9 cellular contexts compared by ENCODE assay signal in the genomic region with DNA sequence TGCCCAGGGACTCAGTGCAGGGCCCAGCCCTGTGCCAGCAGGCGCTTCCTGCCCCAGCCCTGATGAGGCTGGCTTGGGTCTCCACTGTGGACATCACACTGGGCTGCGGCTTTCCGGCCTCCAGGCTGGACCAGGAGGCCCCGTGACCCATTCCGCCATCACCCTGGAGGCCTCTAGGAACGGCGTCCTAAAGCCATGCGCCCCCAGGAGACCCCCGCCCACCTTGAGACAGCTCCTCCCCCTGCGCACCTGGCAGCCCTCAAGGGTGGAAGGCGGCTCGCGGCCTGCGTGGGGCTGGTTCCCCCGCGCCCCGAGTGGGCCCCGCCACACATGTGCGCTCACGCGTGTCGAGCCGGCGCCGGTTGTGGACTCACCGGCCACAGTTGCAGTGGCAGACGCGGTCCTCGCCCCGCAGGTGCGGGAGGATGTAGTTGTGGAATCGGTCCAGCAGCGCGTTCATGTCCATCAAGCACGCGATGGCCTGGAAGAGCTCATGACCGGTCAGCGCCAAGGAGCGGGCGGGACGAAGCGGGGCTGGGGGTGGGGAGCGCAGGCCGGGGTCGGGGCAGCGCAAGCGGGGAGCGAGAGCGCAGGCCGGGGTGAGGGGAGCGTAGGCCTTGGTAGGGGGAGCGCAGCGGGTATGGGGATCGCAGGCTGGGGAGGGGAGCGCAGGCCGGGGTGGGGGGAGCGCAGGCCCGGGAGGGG. TPM values are rescaled to one million over a fixed set of nuclear protein-coding genes. Genes with fewer than 3 reads are reported as not detected.
DNase-seq lines count a peak whose midpoint lies in the region; ATAC-seq and TF ChIP-seq lines count a peak whose summit lies in the region.
"Had no signal": no experiment of that assay in that cellular context is flagged by ENCODE, and none has a peak within 500 bp of the region (broad histone marks: within the 10 kb centered on the region; RNA-seq: fewer than 3 reads in every experiment).

No MANE protein-coding gene starts in this region.

- no peak for TF ChIP-seq POLR2A in right lobe of liver (IDR thresholded peaks at IDR 0.05)

- peaks cover 0 to 5% (median 0%) of the 10 kb centered on the region in 4 donors for H3K4me1 ChIP-seq in right lobe of liver
- H3K4me1 ChIP-seq in tibial artery, result peaks cover 0 to 27% (median 14%) of the 10 kb centered on the region in 4 donors

- TF ChIP-seq CTCF in right lobe of liver (IDR thresholded peaks at IDR 0.05) (no peak), tibial artery (IDR thresholded peaks at IDR 0.05) (no peak)

- H3K36me3 ChIP-seq in right lobe of liver, result peaks cover 0 to 18% (median 0%) of the 10 kb centered on the region in 4 donors
- peaks cover 0 to 47% (median 27%) of the 10 kb centered on the region in 3 donors for H3K36me3 ChIP-seq in tibial artery

- H3K27ac Mint-ChIP-seq in activated CD8-positive, alpha-beta memory T cell treated with anti-CD3 and anti-CD28 coated beads, Interleukin-2, amount 10 ng/mL, durations not matched to agents 7 days and 5 days, result no peak overlapping the region

- intact Hi-C loops in right lobe of liver (cut with DNase I), result no loop called here
- intact Hi-C loops in tibial artery (cut with DNase I; ENCODE audit: low total_unique reads), result no loop called here

- no peaks in the 10 kb centered on the region for H3K27me3 ChIP-seq in right lobe of liver
- H3K27me3 ChIP-seq in tibial artery, result no peaks in the 10 kb centered on the region

- 32% methylated on average over 30 of the region's 58 CpGs for WGBS in right lobe of liver (ENCODE audit: insufficient coverage, low coverage, low lambda C conversion rate, missing lambda C conversion rate)

- H3K27me3 Mint-ChIP-seq in activated CD8-positive, alpha-beta memory T cell treated with anti-CD3 and anti-CD28 coated beads, Interleukin-2, amount 10 ng/mL, durations not matched to agents 7 days and 5 days, result no peaks in the 10 kb centered on the region

- H3K9me3 Mint-ChIP-seq in activated CD8-positive, alpha-beta memory T cell treated with anti-CD3 and anti-CD28 coated beads, Interleukin-2, amount 10 ng/mL, durations not matched to agents 7 days and 5 days (ENCODE audit: low read depth), result no peaks in the 10 kb centered on the region

- H3K4me3 ChIP-seq in right lobe of liver, result peak overlapping the region in 2 of 3 donors; percentile 18 to 44
- H3K4me3 ChIP-seq in tibial artery, result peak overlapping the region; percentile 62 to 77

- ATAC-seq in activated CD8-positive, alpha-beta memory T cell treated with anti-CD3 and anti-CD28 coated beads, Interleukin-2, amount 10 ng/mL, durations not matched to agents 7 days and 5 days, result no peak
- no peak for ATAC-seq in right lobe of liver
- no peak for ATAC-seq in GM18909 (IDR thresholded peaks at IDR 0.05; ENCODE audit: poor library complexity, unreplicated experiment)
- no peak for ATAC-seq in HG03159 (IDR thresholded peaks at IDR 0.05; ENCODE audit: unreplicated experiment)
- ATAC-seq in HG03342 (IDR thresholded peaks at IDR 0.05; ENCODE audit: unreplicated experiment), result no peak

- H3K4me3 Mint-ChIP-seq in activated CD8-positive, alpha-beta memory T cell treated with anti-CD3 and anti-CD28 coated beads, Interleukin-2, amount 10 ng/mL, durations not matched to agents 7 days and 5 days, result no peak overlapping the region

- DNase-seq in activated CD8-positive, alpha-beta memory T cell treated with anti-CD3 and anti-CD28 coated beads, Interleukin-2, amount 50 U/mL, for 48 hours, result peak; percentile 56
- DNase-seq in activated CD8-positive, alpha-beta memory T cell treated with anti-CD3 and anti-CD28 coated beads, Interleukin-2, amount 10 ng/mL, durations not matched to agents 7 days and 5 days, result no peak
- DNase-seq in cerebellum (ENCODE audit: low spot score) (peak; percentile 65), right lobe of liver (peak in 1 of 3 donors; percentile 54), tibial artery (no peak)
- DNase-seq: SIG-M5 had no signal

- H3K4me1 Mint-ChIP-seq in activated CD8-positive, alpha-beta memory T cell treated with anti-CD3 and anti-CD28 coated beads, Interleukin-2, amount 10 ng/mL, durations not matched to agents 7 days and 5 days, result no peaks in the 10 kb centered on the region

- CTCF ChIA-PET in activated CD8-positive, alpha-beta memory T cell treated with anti-CD3 and anti-CD28 coated beads, Interleukin-2, amount 10 ng/mL, durations not matched to agents 7 days and 5 days (lab: Charles Lee), result no interaction called here

- H3K36me3 Mint-ChIP-seq in activated CD8-positive, alpha-beta memory T cell treated with anti-CD3 and anti-CD28 coated beads, Interleukin-2, amount 10 ng/mL, durations not matched to agents 7 days and 5 days, result peaks cover 5% of the 10 kb centered on the region

- H3K27ac ChIP-seq in right lobe of liver (no peak overlapping the region), tibial artery (peak overlapping the region; percentile 59 to 78)

- H3K9me3 ChIP-seq in right lobe of liver (no peaks in the 10 kb centered on the region), tibial artery (no peaks in the 10 kb centered on the region)

RNA-seq across cellular contexts. Expression of gene TMEM240, which starts 1.0 kb away (rescaled TPM):
- total RNA-seq in activated CD8-positive, alpha-beta memory T cell treated with anti-CD3 and anti-CD28 coated beads, Interleukin-2, amount 10 ng/mL, durations not matched to agents 7 days and 5 days, result under 1 TPM; 0.38 to 0.61 TPM
- total RNA-seq in cerebellum, result 8.8 TPM
- total RNA-seq in right lobe of liver, result under 1 TPM in 1 of 6 experiments, not detected in 5; 0.40 TPM

RNA-seq across cellular contexts. Expression of gene ATAD3A, which starts 27.5 kb away (rescaled TPM):
- 10 to 100 TPM; 45.1 to 58.9 TPM for total RNA-seq in activated CD8-positive, alpha-beta memory T cell treated with anti-CD3 and anti-CD28 coated beads, Interleukin-2, amount 10 ng/mL, durations not matched to agents 7 days and 5 days
- total RNA-seq in cerebellum (8.7 TPM), right lobe of liver (10 to 100 TPM; 10.8 to 31.7 (median 13.1) TPM)

RNA-seq across cellular contexts. Expression of gene SSU72, which starts 35.2 kb away (rescaled TPM):
- 100 to 1,000 TPM; 114 to 132 TPM for total RNA-seq in activated CD8-positive, alpha-beta memory T cell treated with anti-CD3 and anti-CD28 coated beads, Interleukin-2, amount 10 ng/mL, durations not matched to agents 7 days and 5 days
- total RNA-seq in cerebellum (35.7 TPM), right lobe of liver (10 to 100 TPM; 46.6 to 72.6 (median 63.8) TPM)

Comparison
In these comparisons a context has a peak if more than half of its experiments do, and no peak if none do; other contexts are left out.
1. DNase-seq: peak in activated CD8-positive, alpha-beta memory T cell treated with anti-CD3 and anti-CD28 coated beads, Interleukin-2, amount 50 U/mL, for 48 hours (single experiment) and cerebellum (single experiment); none in activated CD8-positive, alpha-beta memory T cell treated with anti-CD3 and anti-CD28 coated beads, Interleukin-2, amount 10 ng/mL, durations not matched to agents 7 days and 5 days (single experiment) and tibial artery (0 of 2).
2. H3K27ac ChIP-seq: peak in tibial artery (2 of 2); none in right lobe of liver (0 of 3).